1 cellular context compared by ENCODE assay signal in genomic region chr22:42856865-42857704, GRCh38.
TF ChIP-seq lines count a peak whose summit lies in the region.

A gene with protein sequence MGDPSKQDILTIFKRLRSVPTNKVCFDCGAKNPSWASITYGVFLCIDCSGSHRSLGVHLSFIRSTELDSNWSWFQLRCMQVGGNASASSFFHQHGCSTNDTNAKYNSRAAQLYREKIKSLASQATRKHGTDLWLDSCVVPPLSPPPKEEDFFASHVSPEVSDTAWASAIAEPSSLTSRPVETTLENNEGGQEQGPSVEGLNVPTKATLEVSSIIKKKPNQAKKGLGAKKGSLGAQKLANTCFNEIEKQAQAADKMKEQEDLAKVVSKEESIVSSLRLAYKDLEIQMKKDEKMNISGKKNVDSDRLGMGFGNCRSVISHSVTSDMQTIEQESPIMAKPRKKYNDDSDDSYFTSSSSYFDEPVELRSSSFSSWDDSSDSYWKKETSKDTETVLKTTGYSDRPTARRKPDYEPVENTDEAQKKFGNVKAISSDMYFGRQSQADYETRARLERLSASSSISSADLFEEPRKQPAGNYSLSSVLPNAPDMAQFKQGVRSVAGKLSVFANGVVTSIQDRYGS (minus strand): TSS chr22:42857273. CDS start chr22:42857182, 91 bp downstream.

TF ChIP-seq in HepG2, 621 proteins besides CTCF, POLR2A, EP300 and RAD21 (continued from another document and continues in another):
- TF ChIP-seq THAP9 (CRISPR knock-in tag; IDR thresholded peaks at IDR 0.05; ENCODE audit: borderline replicate concordance) (peak; percentile 40; the same call in 1 of the 2 replicates), SPEN (CRISPR knock-in tag; IDR thresholded peaks at IDR 0.05; ENCODE audit: low read depth) (peak; percentile 84), ZFY (CRISPR knock-in tag; IDR thresholded peaks at IDR 0.05) (peak; percentile 93), IRF2 (CRISPR knock-in tag; IDR thresholded peaks at IDR 0.05) (0 out of 2 replicates have a peak, but pooled peaks have one; percentile 18), MED13 (CRISPR knock-in tag; IDR thresholded peaks at IDR 0.05) (peak; percentile 87), AKNA (CRISPR knock-in tag; IDR thresholded peaks at IDR 0.05; ENCODE audit: borderline replicate concordance) (peak; percentile 70; the same call in 1 of the 2 replicates), ZNF331 (CRISPR knock-in tag; IDR thresholded peaks at IDR 0.05) (peak; percentile 90), KDM2A (CRISPR knock-in tag; IDR thresholded peaks at IDR 0.05; ENCODE audit: borderline replicate concordance, low read depth) (peak; percentile 82), TARDBP (CRISPR knock-in tag; IDR thresholded peaks at IDR 0.05) (peak; percentile 52; the same call in 1 of the 2 replicates), ZBTB20 (CRISPR knock-in tag; IDR thresholded peaks at IDR 0.05; ENCODE audit: borderline replicate concordance, low read depth) (no peak), FOXK1 (CRISPR knock-in tag; IDR thresholded peaks at IDR 0.05; ENCODE audit: borderline replicate concordance, low read depth) (peak; percentile 16; the same call in 1 of the 2 replicates), SRSF9 (IDR thresholded peaks at IDR 0.05; ENCODE audit: borderline replicate concordance, insufficient read depth, low read depth, low read length, poor library complexity, severe bottlenecking) (no peak), RFX3 (CRISPR knock-in tag; IDR thresholded peaks at IDR 0.05) (no peak), SRF (IDR thresholded peaks at IDR 0.05; ENCODE audit: low read depth, low read length) (no peak), SRSF1 (optimal IDR thresholded peaks at IDR 0.05; ENCODE audit: low read depth, low read length) (no peak), MBD4 (IDR thresholded peaks at IDR 0.05; ENCODE audit: borderline replicate concordance, low read length) (no peak), ZBTB14 (CRISPR knock-in tag; IDR thresholded peaks at IDR 0.05) (peak; percentile 64), ZNF746 (CRISPR knock-in tag; IDR thresholded peaks at IDR 0.05) (peak; percentile 39; the same call in 1 of the 2 replicates), ZNF383 (CRISPR knock-in tag; IDR thresholded peaks at IDR 0.05; ENCODE audit: borderline replicate concordance) (no peak), MED8 (CRISPR knock-in tag; IDR thresholded peaks at IDR 0.05; ENCODE audit: insufficient replicate concordance) (no peak), ZSCAN31 (CRISPR knock-in tag; IDR thresholded peaks at IDR 0.05; ENCODE audit: low read depth) (peak; percentile 94), ATF7-NPFF (CRISPR knock-in tag; IDR thresholded peaks at IDR 0.05; ENCODE audit: low read depth) (peak; percentile 99)
- TF ChIP-seq, protein P1, sequence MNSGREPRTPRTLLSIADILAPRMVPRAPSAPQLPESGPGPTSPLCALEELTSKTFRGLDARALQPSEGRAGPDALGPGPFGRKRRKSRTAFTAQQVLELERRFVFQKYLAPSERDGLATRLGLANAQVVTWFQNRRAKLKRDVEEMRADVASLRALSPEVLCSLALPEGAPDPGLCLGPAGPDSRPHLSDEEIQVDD (CRISPR knock-in tag; IDR thresholded peaks at IDR 0.05; ENCODE audit: borderline replicate concordance): peak; percentile 95; the same call in 1 of the 2 replicates
- TF ChIP-seq, protein P2, sequence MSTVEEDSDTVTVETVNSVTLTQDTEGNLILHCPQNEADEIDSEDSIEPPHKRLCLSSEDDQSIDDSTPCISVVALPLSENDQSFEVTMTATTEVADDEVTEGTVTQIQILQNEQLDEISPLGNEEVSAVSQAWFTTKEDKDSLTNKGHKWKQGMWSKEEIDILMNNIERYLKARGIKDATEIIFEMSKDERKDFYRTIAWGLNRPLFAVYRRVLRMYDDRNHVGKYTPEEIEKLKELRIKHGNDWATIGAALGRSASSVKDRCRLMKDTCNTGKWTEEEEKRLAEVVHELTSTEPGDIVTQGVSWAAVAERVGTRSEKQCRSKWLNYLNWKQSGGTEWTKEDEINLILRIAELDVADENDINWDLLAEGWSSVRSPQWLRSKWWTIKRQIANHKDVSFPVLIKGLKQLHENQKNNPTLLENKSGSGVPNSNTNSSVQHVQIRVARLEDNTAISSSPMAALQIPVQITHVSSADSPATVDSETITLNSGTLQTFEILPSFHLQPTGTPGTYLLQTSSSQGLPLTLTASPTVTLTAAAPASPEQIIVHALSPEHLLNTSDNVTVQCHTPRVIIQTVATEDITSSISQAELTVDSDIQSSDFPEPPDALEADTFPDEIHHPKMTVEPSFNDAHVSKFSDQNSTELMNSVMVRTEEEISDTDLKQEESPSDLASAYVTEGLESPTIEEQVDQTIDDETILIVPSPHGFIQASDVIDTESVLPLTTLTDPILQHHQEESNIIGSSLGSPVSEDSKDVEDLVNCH (CRISPR knock-in tag; IDR thresholded peaks at IDR 0.05): peak; percentile 87; the same call in 1 of the 2 replicates
- TF ChIP-seq, protein P3, sequence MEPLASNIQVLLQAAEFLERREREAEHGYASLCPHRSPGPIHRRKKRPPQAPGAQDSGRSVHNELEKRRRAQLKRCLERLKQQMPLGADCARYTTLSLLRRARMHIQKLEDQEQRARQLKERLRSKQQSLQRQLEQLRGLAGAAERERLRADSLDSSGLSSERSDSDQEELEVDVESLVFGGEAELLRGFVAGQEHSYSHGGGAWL (CRISPR knock-in tag; IDR thresholded peaks at IDR 0.05): peak; percentile 98
- TF ChIP-seq, protein P4, sequence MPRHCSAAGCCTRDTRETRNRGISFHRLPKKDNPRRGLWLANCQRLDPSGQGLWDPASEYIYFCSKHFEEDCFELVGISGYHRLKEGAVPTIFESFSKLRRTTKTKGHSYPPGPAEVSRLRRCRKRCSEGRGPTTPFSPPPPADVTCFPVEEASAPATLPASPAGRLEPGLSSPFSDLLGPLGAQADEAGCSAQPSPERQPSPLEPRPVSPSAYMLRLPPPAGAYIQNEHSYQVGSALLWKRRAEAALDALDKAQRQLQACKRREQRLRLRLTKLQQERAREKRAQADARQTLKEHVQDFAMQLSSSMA (CRISPR knock-in tag; IDR thresholded peaks at IDR 0.05): no peak; the same call in 1 of the 2 replicates
- TF ChIP-seq, protein P5, sequence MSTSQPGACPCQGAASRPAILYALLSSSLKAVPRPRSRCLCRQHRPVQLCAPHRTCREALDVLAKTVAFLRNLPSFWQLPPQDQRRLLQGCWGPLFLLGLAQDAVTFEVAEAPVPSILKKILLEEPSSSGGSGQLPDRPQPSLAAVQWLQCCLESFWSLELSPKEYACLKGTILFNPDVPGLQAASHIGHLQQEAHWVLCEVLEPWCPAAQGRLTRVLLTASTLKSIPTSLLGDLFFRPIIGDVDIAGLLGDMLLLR (CRISPR knock-in tag; IDR thresholded peaks at IDR 0.05): peak; percentile 98
- TF ChIP-seq, protein P6, sequence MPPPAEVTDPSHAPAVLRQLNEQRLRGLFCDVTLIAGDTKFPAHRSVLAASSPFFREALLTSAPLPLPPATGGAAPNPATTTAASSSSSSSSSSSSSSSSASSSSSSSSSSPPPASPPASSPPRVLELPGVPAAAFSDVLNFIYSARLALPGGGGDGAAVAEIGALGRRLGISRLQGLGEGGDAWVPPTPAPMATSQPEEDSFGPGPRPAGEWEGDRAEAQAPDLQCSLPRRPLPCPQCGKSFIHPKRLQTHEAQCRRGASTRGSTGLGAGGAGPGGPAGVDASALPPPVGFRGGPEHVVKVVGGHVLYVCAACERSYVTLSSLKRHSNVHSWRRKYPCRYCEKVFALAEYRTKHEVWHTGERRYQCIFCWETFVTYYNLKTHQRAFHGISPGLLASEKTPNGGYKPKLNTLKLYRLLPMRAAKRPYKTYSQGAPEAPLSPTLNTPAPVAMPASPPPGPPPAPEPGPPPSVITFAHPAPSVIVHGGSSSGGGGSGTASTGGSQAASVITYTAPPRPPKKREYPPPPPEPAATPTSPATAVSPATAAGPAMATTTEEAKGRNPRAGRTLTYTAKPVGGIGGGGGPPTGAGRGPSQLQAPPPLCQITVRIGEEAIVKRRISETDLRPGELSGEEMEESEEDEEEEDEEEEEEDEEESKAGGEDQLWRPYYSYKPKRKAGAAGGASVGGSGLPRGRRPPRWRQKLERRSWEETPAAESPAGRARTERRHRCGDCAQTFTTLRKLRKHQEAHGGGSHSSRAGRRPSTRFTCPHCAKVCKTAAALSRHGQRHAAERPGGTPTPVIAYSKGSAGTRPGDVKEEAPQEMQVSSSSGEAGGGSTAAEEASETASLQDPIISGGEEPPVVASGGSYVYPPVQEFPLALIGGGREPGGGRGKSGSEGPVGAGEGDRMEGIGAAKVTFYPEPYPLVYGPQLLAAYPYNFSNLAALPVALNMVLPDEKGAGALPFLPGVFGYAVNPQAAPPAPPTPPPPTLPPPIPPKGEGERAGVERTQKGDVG (CRISPR knock-in tag; IDR thresholded peaks at IDR 0.05; ENCODE audit: borderline replicate concordance): no peak
- TF ChIP-seq, protein P7, sequence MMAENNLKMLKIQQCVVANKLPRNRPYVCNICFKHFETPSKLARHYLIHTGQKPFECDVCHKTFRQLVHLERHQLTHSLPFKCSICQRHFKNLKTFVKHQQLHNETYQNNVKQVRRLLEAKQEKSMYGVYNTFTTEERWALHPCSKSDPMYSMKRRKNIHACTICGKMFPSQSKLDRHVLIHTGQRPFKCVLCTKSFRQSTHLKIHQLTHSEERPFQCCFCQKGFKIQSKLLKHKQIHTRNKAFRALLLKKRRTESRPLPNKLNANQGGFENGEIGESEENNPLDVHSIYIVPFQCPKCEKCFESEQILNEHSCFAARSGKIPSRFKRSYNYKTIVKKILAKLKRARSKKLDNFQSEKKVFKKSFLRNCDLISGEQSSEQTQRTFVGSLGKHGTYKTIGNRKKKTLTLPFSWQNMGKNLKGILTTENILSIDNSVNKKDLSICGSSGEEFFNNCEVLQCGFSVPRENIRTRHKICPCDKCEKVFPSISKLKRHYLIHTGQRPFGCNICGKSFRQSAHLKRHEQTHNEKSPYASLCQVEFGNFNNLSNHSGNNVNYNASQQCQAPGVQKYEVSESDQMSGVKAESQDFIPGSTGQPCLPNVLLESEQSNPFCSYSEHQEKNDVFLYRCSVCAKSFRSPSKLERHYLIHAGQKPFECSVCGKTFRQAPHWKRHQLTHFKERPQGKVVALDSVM (CRISPR knock-in tag; IDR thresholded peaks at IDR 0.05): no peak; the same call in 1 of the 2 replicates
- TF ChIP-seq, protein P8, sequence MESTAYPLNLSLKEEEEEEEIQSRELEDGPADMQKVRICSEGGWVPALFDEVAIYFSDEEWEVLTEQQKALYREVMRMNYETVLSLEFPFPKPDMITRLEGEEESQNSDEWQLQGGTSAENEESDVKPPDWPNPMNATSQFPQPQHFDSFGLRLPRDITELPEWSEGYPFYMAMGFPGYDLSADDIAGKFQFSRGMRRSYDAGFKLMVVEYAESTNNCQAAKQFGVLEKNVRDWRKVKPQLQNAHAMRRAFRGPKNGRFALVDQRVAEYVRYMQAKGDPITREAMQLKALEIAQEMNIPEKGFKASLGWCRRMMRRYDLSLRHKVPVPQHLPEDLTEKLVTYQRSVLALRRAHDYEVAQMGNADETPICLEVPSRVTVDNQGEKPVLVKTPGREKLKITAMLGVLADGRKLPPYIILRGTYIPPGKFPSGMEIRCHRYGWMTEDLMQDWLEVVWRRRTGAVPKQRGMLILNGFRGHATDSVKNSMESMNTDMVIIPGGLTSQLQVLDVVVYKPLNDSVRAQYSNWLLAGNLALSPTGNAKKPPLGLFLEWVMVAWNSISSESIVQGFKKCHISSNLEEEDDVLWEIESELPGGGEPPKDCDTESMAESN (CRISPR knock-in tag; conservative IDR thresholded peaks at IDR 0.05): peak; percentile 84; the same call in 1 of the 2 replicates
